ENCODE assay signal across 1 cellular context in the genomic region with DNA sequence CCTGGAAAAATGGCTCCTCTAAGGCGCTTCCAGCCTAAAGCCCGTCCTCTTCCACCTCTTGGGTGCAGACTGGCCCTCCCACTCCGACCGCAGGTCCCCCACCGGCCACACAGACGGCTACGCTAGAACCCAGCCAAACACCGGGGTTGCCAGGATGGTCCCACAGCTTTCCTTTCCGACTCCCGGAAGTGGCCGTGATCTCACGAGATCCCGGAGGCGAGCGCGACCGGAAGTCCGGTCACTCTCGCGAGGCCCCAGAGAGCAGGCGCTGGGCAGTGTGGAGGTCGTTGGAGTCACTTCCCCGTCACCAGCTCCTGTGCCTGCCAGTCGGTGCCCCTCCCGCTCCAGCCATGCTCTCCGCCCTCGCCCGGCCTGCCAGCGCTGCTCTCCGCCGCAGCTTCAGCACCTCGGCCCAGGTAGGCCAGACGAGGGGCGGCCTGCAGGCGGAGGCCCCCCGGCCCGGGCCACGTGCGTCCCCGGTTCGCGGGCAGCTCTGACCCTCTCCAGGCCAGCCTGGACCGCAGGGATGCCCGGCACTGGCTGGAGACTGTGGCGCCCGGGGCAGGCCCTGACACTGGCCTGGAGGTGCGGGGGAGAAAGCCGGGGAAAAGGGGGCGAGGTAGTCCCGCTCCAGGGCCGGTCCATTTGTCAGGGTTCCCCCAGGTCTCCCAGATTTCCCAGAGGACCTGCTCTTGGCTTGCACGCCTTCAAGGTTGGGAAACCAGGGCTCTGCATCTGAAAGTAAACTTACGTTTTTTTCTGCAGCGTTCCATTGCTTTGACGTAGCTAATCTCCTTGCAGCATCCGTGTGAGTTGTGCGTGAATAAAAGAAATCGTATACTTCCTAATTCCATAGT.
TF ChIP-seq lines count a peak whose summit lies in the region.

A gene with protein sequence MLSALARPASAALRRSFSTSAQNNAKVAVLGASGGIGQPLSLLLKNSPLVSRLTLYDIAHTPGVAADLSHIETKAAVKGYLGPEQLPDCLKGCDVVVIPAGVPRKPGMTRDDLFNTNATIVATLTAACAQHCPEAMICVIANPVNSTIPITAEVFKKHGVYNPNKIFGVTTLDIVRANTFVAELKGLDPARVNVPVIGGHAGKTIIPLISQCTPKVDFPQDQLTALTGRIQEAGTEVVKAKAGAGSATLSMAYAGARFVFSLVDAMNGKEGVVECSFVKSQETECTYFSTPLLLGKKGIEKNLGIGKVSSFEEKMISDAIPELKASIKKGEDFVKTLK (plus strand): TSS at position 296 of the 857 bp plus-strand sequence. CDS start 55 bp downstream, at position 351.
A gene with protein sequence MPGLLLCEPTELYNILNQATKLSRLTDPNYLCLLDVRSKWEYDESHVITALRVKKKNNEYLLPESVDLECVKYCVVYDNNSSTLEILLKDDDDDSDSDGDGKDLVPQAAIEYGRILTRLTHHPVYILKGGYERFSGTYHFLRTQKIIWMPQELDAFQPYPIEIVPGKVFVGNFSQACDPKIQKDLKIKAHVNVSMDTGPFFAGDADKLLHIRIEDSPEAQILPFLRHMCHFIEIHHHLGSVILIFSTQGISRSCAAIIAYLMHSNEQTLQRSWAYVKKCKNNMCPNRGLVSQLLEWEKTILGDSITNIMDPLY (minus strand): TSS at position 190 of the 857 bp plus-strand sequence. CDS start 17,477 bp downstream, outside the sequence.

TF ChIP-seq in HepG2, 621 proteins besides CTCF, POLR2A, EP300 and RAD21 (continued from another document and continues in another):
- TF ChIP-seq, protein P1, sequence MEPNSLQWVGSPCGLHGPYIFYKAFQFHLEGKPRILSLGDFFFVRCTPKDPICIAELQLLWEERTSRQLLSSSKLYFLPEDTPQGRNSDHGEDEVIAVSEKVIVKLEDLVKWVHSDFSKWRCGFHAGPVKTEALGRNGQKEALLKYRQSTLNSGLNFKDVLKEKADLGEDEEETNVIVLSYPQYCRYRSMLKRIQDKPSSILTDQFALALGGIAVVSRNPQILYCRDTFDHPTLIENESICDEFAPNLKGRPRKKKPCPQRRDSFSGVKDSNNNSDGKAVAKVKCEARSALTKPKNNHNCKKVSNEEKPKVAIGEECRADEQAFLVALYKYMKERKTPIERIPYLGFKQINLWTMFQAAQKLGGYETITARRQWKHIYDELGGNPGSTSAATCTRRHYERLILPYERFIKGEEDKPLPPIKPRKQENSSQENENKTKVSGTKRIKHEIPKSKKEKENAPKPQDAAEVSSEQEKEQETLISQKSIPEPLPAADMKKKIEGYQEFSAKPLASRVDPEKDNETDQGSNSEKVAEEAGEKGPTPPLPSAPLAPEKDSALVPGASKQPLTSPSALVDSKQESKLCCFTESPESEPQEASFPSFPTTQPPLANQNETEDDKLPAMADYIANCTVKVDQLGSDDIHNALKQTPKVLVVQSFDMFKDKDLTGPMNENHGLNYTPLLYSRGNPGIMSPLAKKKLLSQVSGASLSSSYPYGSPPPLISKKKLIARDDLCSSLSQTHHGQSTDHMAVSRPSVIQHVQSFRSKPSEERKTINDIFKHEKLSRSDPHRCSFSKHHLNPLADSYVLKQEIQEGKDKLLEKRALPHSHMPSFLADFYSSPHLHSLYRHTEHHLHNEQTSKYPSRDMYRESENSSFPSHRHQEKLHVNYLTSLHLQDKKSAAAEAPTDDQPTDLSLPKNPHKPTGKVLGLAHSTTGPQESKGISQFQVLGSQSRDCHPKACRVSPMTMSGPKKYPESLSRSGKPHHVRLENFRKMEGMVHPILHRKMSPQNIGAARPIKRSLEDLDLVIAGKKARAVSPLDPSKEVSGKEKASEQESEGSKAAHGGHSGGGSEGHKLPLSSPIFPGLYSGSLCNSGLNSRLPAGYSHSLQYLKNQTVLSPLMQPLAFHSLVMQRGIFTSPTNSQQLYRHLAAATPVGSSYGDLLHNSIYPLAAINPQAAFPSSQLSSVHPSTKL (CRISPR knock-in tag; IDR thresholded peaks at IDR 0.05): peak; percentile 64
- TF ChIP-seq, protein P2, sequence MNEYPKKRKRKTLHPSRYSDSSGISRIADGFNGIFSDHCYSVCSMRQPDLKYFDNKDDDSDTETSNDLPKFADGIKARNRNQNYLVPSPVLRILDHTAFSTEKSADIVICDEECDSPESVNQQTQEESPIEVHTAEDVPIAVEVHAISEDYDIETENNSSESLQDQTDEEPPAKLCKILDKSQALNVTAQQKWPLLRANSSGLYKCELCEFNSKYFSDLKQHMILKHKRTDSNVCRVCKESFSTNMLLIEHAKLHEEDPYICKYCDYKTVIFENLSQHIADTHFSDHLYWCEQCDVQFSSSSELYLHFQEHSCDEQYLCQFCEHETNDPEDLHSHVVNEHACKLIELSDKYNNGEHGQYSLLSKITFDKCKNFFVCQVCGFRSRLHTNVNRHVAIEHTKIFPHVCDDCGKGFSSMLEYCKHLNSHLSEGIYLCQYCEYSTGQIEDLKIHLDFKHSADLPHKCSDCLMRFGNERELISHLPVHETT (CRISPR knock-in tag; conservative IDR thresholded peaks at IDR 0.05): peak; percentile 85
- TF ChIP-seq, protein P3, sequence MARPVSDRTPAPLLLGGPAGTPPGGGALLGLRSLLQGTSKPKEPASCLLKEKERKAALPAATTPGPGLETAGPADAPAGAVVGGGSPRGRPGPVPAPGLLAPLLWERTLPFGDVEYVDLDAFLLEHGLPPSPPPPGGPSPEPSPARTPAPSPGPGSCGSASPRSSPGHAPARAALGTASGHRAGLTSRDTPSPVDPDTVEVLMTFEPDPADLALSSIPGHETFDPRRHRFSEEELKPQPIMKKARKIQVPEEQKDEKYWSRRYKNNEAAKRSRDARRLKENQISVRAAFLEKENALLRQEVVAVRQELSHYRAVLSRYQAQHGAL (CRISPR knock-in tag; IDR thresholded peaks at IDR 0.05; ENCODE audit: not compliant biosample characterization): no peak
- TF ChIP-seq, protein P4, sequence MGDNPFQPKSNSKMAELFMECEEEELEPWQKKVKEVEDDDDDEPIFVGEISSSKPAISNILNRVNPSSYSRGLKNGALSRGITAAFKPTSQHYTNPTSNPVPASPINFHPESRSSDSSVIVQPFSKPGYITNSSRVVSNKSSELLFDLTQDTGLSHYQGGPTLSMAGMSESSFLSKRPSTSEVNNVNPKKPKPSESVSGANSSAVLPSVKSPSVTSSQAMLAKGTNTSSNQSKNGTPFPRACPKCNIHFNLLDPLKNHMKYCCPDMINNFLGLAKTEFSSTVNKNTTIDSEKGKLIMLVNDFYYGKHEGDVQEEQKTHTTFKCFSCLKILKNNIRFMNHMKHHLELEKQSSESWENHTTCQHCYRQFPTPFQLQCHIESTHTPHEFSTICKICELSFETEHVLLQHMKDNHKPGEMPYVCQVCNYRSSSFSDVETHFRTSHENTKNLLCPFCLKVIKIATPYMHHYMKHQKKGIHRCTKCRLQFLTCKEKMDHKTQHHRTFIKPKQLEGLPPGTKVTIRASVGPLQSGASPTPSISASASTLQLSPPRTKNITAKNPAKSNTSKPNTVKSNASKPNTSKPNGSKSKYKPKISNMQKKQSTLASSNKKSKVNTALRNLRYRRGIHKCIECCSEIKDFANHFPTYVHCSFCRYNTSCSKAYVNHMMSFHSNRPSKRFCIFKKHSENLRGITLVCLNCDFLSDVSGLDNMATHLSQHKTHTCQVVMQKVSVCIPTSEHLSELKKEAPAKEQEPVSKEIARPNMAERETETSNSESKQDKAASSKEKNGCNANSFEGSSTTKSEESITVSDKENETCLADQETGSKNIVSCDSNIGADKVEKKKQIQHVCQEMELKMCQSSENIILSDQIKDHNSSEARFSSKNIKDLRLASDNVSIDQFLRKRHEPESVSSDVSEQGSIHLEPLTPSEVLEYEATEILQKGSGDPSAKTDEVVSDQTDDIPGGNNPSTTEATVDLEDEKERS (CRISPR knock-in tag; IDR thresholded peaks at IDR 0.05): no peak
- TF ChIP-seq KDM3A (CRISPR knock-in tag; IDR thresholded peaks at IDR 0.05; ENCODE audit: low read depth) (peak; percentile 91; the same call in 1 of the 2 replicates), ADNP (CRISPR knock-in tag; IDR thresholded peaks at IDR 0.05) (no peak), SOX13 (IDR thresholded peaks at IDR 0.05) (no peak), SOX13 (CRISPR knock-in tag; conservative IDR thresholded peaks at IDR 0.05 in 1 of 2, IDR thresholded peaks at IDR 0.05 in 1 of 2) (peak in 1 of 2 experiments; percentile 18; a peak in 1 of 4 replicates), MTF1 (CRISPR knock-in tag; IDR thresholded peaks at IDR 0.05) (no peak), STAG1 (CRISPR knock-in tag; IDR thresholded peaks at IDR 0.05) (no peak), KDM5B (CRISPR knock-in tag; IDR thresholded peaks at IDR 0.05; ENCODE audit: borderline replicate concordance) (peak; percentile 89), NONO (IDR thresholded peaks at IDR 0.05) (no peak), NONO (CRISPR knock-in tag; conservative IDR thresholded peaks at IDR 0.05) (peak; percentile 66; the same call in 1 of the 2 replicates), ZNF670 (CRISPR knock-in tag; IDR thresholded peaks at IDR 0.05; ENCODE audit: borderline replicate concordance) (peak; percentile 82), ZSCAN31 (CRISPR knock-in tag; IDR thresholded peaks at IDR 0.05; ENCODE audit: low read depth) (peak; percentile 69; the same call in 1 of the 2 replicates), TRIM24 (CRISPR knock-in tag; IDR thresholded peaks at IDR 0.05) (no peak), ZNF292 (CRISPR knock-in tag; IDR thresholded peaks at IDR 0.05; ENCODE audit: borderline replicate concordance, low read depth) (no peak), CENPX (CRISPR knock-in tag; IDR thresholded peaks at IDR 0.05) (no peak), ZNF616 (CRISPR knock-in tag; IDR thresholded peaks at IDR 0.05; ENCODE audit: low read depth) (no peak)
- TF ChIP-seq, protein P5, sequence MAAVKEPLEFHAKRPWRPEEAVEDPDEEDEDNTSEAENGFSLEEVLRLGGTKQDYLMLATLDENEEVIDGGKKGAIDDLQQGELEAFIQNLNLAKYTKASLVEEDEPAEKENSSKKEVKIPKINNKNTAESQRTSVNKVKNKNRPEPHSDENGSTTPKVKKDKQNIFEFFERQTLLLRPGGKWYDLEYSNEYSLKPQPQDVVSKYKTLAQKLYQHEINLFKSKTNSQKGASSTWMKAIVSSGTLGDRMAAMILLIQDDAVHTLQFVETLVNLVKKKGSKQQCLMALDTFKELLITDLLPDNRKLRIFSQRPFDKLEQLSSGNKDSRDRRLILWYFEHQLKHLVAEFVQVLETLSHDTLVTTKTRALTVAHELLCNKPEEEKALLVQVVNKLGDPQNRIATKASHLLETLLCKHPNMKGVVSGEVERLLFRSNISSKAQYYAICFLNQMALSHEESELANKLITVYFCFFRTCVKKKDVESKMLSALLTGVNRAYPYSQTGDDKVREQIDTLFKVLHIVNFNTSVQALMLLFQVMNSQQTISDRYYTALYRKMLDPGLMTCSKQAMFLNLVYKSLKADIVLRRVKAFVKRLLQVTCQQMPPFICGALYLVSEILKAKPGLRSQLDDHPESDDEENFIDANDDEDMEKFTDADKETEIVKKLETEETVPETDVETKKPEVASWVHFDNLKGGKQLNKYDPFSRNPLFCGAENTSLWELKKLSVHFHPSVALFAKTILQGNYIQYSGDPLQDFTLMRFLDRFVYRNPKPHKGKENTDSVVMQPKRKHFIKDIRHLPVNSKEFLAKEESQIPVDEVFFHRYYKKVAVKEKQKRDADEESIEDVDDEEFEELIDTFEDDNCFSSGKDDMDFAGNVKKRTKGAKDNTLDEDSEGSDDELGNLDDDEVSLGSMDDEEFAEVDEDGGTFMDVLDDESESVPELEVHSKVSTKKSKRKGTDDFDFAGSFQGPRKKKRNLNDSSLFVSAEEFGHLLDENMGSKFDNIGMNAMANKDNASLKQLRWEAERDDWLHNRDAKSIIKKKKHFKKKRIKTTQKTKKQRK (IDR thresholded peaks at IDR 0.05; ENCODE audit: low read length): no peak
- TF ChIP-seq, protein P6, sequence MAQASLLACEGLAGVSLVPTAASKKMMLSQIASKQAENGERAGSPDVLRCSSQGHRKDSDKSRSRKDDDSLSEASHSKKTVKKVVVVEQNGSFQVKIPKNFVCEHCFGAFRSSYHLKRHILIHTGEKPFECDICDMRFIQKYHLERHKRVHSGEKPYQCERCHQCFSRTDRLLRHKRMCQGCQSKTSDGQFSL (CRISPR knock-in tag; IDR thresholded peaks at IDR 0.05): no peak; the same call in 1 of the 2 replicates
- TF ChIP-seq, protein P7, sequence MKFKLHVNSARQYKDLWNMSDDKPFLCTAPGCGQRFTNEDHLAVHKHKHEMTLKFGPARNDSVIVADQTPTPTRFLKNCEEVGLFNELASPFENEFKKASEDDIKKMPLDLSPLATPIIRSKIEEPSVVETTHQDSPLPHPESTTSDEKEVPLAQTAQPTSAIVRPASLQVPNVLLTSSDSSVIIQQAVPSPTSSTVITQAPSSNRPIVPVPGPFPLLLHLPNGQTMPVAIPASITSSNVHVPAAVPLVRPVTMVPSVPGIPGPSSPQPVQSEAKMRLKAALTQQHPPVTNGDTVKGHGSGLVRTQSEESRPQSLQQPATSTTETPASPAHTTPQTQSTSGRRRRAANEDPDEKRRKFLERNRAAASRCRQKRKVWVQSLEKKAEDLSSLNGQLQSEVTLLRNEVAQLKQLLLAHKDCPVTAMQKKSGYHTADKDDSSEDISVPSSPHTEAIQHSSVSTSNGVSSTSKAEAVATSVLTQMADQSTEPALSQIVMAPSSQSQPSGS (CRISPR knock-in tag; IDR thresholded peaks at IDR 0.05): peak; percentile 74
- TF ChIP-seq, protein P8, sequence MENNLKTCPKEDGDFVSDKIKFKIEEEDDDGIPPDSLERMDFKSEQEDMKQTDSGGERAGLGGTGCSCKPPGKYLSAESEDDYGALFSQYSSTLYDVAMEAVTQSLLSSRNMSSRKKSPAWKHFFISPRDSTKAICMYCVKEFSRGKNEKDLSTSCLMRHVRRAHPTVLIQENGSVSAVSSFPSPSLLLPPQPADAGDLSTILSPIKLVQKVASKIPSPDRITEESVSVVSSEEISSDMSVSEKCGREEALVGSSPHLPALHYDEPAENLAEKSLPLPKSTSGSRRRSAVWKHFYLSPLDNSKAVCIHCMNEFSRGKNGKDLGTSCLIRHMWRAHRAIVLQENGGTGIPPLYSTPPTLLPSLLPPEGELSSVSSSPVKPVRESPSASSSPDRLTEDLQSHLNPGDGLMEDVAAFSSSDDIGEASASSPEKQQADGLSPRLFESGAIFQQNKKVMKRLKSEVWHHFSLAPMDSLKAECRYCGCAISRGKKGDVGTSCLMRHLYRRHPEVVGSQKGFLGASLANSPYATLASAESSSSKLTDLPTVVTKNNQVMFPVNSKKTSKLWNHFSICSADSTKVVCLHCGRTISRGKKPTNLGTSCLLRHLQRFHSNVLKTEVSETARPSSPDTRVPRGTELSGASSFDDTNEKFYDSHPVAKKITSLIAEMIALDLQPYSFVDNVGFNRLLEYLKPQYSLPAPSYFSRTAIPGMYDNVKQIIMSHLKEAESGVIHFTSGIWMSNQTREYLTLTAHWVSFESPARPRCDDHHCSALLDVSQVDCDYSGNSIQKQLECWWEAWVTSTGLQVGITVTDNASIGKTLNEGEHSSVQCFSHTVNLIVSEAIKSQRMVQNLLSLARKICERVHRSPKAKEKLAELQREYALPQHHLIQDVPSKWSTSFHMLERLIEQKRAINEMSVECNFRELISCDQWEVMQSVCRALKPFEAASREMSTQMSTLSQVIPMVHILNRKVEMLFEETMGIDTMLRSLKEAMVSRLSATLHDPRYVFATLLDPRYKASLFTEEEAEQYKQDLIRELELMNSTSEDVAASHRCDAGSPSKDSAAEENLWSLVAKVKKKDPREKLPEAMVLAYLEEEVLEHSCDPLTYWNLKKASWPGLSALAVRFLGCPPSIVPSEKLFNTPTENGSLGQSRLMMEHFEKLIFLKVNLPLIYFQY (CRISPR knock-in tag; IDR thresholded peaks at IDR 0.05; ENCODE audit: borderline replicate concordance): peak; percentile 25; the same call in 1 of the 2 replicates
- TF ChIP-seq, protein P9, sequence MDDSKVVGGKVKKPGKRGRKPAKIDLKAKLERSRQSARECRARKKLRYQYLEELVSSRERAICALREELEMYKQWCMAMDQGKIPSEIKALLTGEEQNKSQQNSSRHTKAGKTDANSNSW (CRISPR knock-in tag; IDR thresholded peaks at IDR 0.05; ENCODE audit: borderline replicate concordance): no peak
